Comparison of ENCODE assay signal across 15 cellular contexts in genomic region chr6:150898390-150899170, GRCh38. TPM values are rescaled to one million over a fixed set of nuclear protein-coding genes. Genes with fewer than 3 reads are reported as not detected.
DNase-seq lines count a peak whose midpoint lies in the region; ATAC-seq, FAIRE-seq and TF ChIP-seq lines count a peak whose summit lies in the region.
"Had no signal": no experiment of that assay in that cellular context is flagged by ENCODE, and none has a peak within 500 bp of the region (broad histone marks: within the 10 kb centered on the region; RNA-seq: fewer than 3 reads in every experiment).

No MANE protein-coding gene starts in this region.

- no peak overlapping the region for H3K14ac ChIP-seq in neuronal stem cell (ENCODE audit: low read length)

- WGBS in neuronal stem cell (ENCODE audit: extremely low coverage in 2 of 2, insufficient read length in 2 of 2, insufficient replicate concordance in 1 of 2), 2 donors = no CpG with 5 or more reads among the region's 11 CpGs

- no peaks in the 10 kb centered on the region for H3K9me3 ChIP-seq in neuronal stem cell (replicated peaks in 1 of 2; ENCODE audit: control insufficient read depth in 2 of 2, insufficient read depth in 1 of 2, low read depth in 1 of 2, low read length in 2 of 2)
- H3K9me3 ChIP-seq: heart left ventricle, lower lobe of right lung, suprapubic skin had no signal

- H4K91ac ChIP-seq in neuronal stem cell (ENCODE audit: low read depth, low read length, poor library complexity) = no peak overlapping the region

- peak; percentile 39 for ATAC-seq in GM21447 (IDR thresholded peaks at IDR 0.05; ENCODE audit: unreplicated experiment)
- peak; percentile 35 for ATAC-seq in foreskin keratinocyte
- ATAC-seq: heart left ventricle, lower lobe of right lung had no signal

- H3K27ac ChIP-seq in foreskin keratinocyte (no peak overlapping the region), neuronal stem cell (replicated peaks; ENCODE audit: low read length) (no peak overlapping the region)
- H3K27ac ChIP-seq: heart left ventricle, lower lobe of right lung, suprapubic skin had no signal

- DNase-seq in AG08395 (ENCODE audit: low spot score) (peak; percentile 7), NCI-H526 treated with DMSO at 0.1 percent for 48 hours (lab: John Stamatoyannopoulos, UW) (peak; percentile 33), foreskin keratinocyte (no peak), neuronal stem cell (ENCODE audit: low spot score) (no peak), T-helper 1 cell (no peak), NCI-H446 treated with DMSO at 0.1 percent for 48 hours (lab: John Stamatoyannopoulos, UW) (no peak), urothelium cell line (ENCODE audit: low spot score) (no peak)
- DNase-seq: activated CD4-positive, alpha-beta T cell treated with anti-CD3 and anti-CD28 coated beads, Interleukin-2, amount 50 U/mL, for 4 hours; heart left ventricle; lower lobe of right lung; NCI-H1436; posterior cingulate gyrus had no signal

- no peak overlapping the region for H3K4me2 ChIP-seq in neuronal stem cell (ENCODE audit: insufficient read depth, low read length, poor library complexity, severe bottlenecking)

- H2AK5ac ChIP-seq in neuronal stem cell (ENCODE audit: low read depth, low read length) = no peak overlapping the region

- no peak overlapping the region for H3K18ac ChIP-seq in neuronal stem cell (ENCODE audit: low read length)

- H3K79me1 ChIP-seq in neuronal stem cell (ENCODE audit: low read depth, low read length) = no peaks in the 10 kb centered on the region

- FAIRE-seq in urothelium cell line (lab: Jason Lieb, UNC) = no peak
- FAIRE-seq: HTR-8/SVneo had no signal

- no peak for TF ChIP-seq CTCF in foreskin keratinocyte (conservative IDR thresholded peaks at IDR 0.05)

- H3K27me3 ChIP-seq in foreskin keratinocyte (no peaks in the 10 kb centered on the region), neuronal stem cell (ENCODE audit: control insufficient read depth in 3 of 3, insufficient read depth in 3 of 3, low read depth in 1 of 3, low read length in 3 of 3) (no peaks in the 10 kb centered on the region)
- H3K27me3 ChIP-seq: heart left ventricle, suprapubic skin had no signal

- no peak overlapping the region for H3K4me3 ChIP-seq in neuronal stem cell (ENCODE audit: low read length in 2 of 2)
- H3K4me3 ChIP-seq: heart left ventricle, lower lobe of right lung, suprapubic skin had no signal

- peaks cover 6 to 49% of the 10 kb centered on the region in 2 donors for H3K36me3 ChIP-seq in neuronal stem cell (replicated peaks in 1 of 2; ENCODE audit: control insufficient read depth in 2 of 2, insufficient read depth in 2 of 2, low read length in 2 of 2)
- H3K36me3 ChIP-seq: heart left ventricle, lower lobe of right lung, suprapubic skin had no signal

- H3K4ac ChIP-seq in neuronal stem cell (ENCODE audit: low read length) = no peak overlapping the region

- no peak overlapping the region for H3K9ac ChIP-seq in neuronal stem cell (ENCODE audit: low read depth, low read length, poor library complexity)

- H2AFZ ChIP-seq in neuronal stem cell (ENCODE audit: low read length) = no peak overlapping the region

- no peak overlapping the region for H2BK12ac ChIP-seq in neuronal stem cell (ENCODE audit: low read length)

- no peak overlapping the region for H2BK5ac ChIP-seq in neuronal stem cell (ENCODE audit: low read length)

- H4K8ac ChIP-seq in neuronal stem cell (ENCODE audit: low read depth, low read length) = no peak overlapping the region

- H2BK15ac ChIP-seq in neuronal stem cell (ENCODE audit: low read length) = no peak overlapping the region

- H3K4me1 ChIP-seq in foreskin keratinocyte (peaks cover 10% of the 10 kb centered on the region), neuronal stem cell (ENCODE audit: control insufficient read depth in 2 of 2, insufficient read depth in 1 of 2, low read depth in 1 of 2, low read length in 2 of 2) (peaks cover 0 to 10% of the 10 kb centered on the region in 2 donors)

- H3K23ac ChIP-seq in neuronal stem cell (ENCODE audit: low read depth, low read length, poor library complexity) = no peak overlapping the region

- H2BK120ac ChIP-seq in neuronal stem cell (ENCODE audit: low read depth, low read length) = no peak overlapping the region

RNA-seq across cellular contexts. Expression of gene MTHFD1L, which starts 33.1 kb away (rescaled TPM):
- 44.5 and 45.7 TPM in 2 replicates for total RNA-seq in foreskin keratinocyte
- 33.8 and 36.4 TPM in 2 replicates for polyA plus RNA-seq in foreskin keratinocyte
- polyA plus RNA-seq in neuronal stem cell (2013, experiment 1 of 2) = 18.4 TPM
- polyA plus RNA-seq in neuronal stem cell (2013, experiment 2 of 2) = 17.5 TPM

Comparison
In these comparisons a context has a peak if more than half of its experiments do, and no peak if none do; other contexts are left out.
1. DNase-seq: peak in AG08395 (single experiment) and NCI-H526 treated with DMSO at 0.1 percent for 48 hours (single experiment); none in foreskin keratinocyte (0 of 2), neuronal stem cell (single experiment), T-helper 1 cell (0 of 5), NCI-H446 treated with DMSO at 0.1 percent for 48 hours (single experiment) and urothelium cell line (single experiment).